Comparison of ENCODE assay signal across 9 cellular contexts in genomic region chr7:116526897-116527296, GRCh38. TPM values are rescaled to one million over a fixed set of nuclear protein-coding genes. Genes with fewer than 3 reads are reported as not detected.
DNase-seq lines count a peak whose midpoint lies in the region; ATAC-seq, FAIRE-seq and TF ChIP-seq lines count a peak whose summit lies in the region.
"Had no signal": no experiment of that assay in that cellular context is flagged by ENCODE, and none has a peak within 500 bp of the region (broad histone marks: within the 10 kb centered on the region; RNA-seq: fewer than 3 reads in every experiment).

No MANE protein-coding gene starts in this region.

- intact Hi-C loops in sciatic nerve (cut with DNase I), result loop anchor here (10.0 kb wide), 1 partner anchor 58 kb away; no protein-coding TSS in a partner anchor

- DNase-seq in ELR (ENCODE audit: low read depth) (peak; percentile 63), SJSA1 (ENCODE audit: low read depth in 1 of 2, low spot score in 2 of 2) (no peak), fibroblast of peridontal ligament (ENCODE audit: extremely low read depth) (peak; percentile 33), BE2C (no peak), D721Med (ENCODE audit: insufficient read length, low spot score) (no peak), sciatic nerve (ENCODE audit: low spot score) (no peak)
- DNase-seq: NCI-H2171 had no signal

- H3K36me3 ChIP-seq in SJSA1 (peaks cover 48% of the 10 kb centered on the region), rectal smooth muscle tissue (ENCODE audit: control insufficient read depth, insufficient read depth, low read length) (peaks cover 2% of the 10 kb centered on the region), BE2C (no peaks in the 10 kb centered on the region)

- TF ChIP-seq CTCF in BE2C (IDR thresholded peaks at IDR 0.05; ENCODE audit: low read depth, low read length) (no peak), D721Med (IDR thresholded peaks at IDR 0.05; ENCODE audit: insufficient read depth, missing control alignments) (no peak)

- H3K4me3 ChIP-seq in SJSA1 (peak overlapping the region; percentile 57), rectal smooth muscle tissue (ENCODE audit: low read length) (peak overlapping the region; percentile 93), BE2C (ENCODE audit: low read depth, low read length) (no peak overlapping the region)

- H3K9ac ChIP-seq in rectal smooth muscle tissue (ENCODE audit: low read length), result peak overlapping the region; percentile 29

- H3K4me1 ChIP-seq in SJSA1 (replicated peaks) (peaks cover 62% of the 10 kb centered on the region), rectal smooth muscle tissue (ENCODE audit: control insufficient read depth, insufficient read depth, low read length) (peaks cover 26% of the 10 kb centered on the region), BE2C (no peaks in the 10 kb centered on the region)

- H3K9me3 ChIP-seq in SJSA1 (replicated peaks), result no peaks in the 10 kb centered on the region
- no peaks in the 10 kb centered on the region for H3K9me3 ChIP-seq in BE2C

- H3K27me3 ChIP-seq in SJSA1 (replicated peaks) (no peaks in the 10 kb centered on the region), rectal smooth muscle tissue (ENCODE audit: control insufficient read depth, insufficient read depth, low read length) (peaks cover 6% of the 10 kb centered on the region), BE2C (peaks cover 54% of the 10 kb centered on the region)

- ATAC-seq in sciatic nerve (no peak), GM21360 (IDR thresholded peaks at IDR 0.05; ENCODE audit: unreplicated experiment) (no peak)

- H3K27ac ChIP-seq in SJSA1, result peak overlapping the region; percentile 55
- H3K27ac ChIP-seq in rectal smooth muscle tissue (ENCODE audit: low read depth, low read length), result peak overlapping the region; percentile 99

- no peak for FAIRE-seq in D721Med (lab: Jason Lieb, UNC)

RNA-seq across cellular contexts. Expression of gene CAV1, which starts 2.1 kb away (rescaled TPM):
- 118 and 154 TPM in 2 replicates for total RNA-seq in SJSA1 (2014; rRNA removed; shearing (Covaris generic))
- polyA plus RNA-seq in BE2C (2012; ENCODE audit: insufficient read depth, insufficient read length, low read depth), result not detected
- total RNA-seq in sciatic nerve, result 353 TPM

RNA-seq across cellular contexts. Expression of gene CAV2, which starts 27.4 kb away (rescaled TPM):
- total RNA-seq in SJSA1 (2014; rRNA removed; shearing (Covaris generic)), result 130 and 204 TPM in 2 replicates
- polyA plus RNA-seq in BE2C (2012; ENCODE audit: insufficient read depth, insufficient read length, low read depth), result not detected
- 139 TPM for total RNA-seq in sciatic nerve

Comparison
In these comparisons a context has a peak if more than half of its experiments do, and no peak if none do; other contexts are left out.
1. DNase-seq: peak in ELR (single experiment) and fibroblast of peridontal ligament (single experiment); none in SJSA1 (0 of 2), BE2C (single experiment), D721Med (single experiment) and sciatic nerve (single experiment).